Comparison of ENCODE assay signal across 32 cellular contexts in the genomic region with DNA sequence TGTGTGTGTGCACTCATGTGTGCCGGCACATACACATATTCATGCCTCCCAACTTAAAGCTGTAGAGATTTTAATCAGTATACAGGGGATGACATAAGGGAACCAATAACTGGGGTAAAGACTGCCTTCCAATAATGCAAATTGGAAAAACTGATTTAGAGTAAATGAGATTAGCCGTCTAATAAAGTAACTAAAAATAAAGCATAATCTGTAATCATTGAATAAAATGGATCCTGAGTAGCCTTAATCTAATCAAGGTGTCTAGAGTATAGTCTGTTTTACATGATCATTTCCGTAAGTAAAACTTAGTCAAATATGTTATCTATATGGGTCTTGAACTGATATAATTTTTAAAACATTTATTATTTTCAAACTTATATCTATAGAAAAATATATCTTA.
"Had no signal": no experiment of that assay in that cellular context is flagged by ENCODE, and none has a peak within 500 bp of the region (broad histone marks: within the 10 kb centered on the region; RNA-seq: fewer than 3 reads in every experiment).

No MANE protein-coding gene starts in this region.

- H3K4me3 Mint-ChIP-seq: activated CD4-positive, alpha-beta memory T cell treated with anti-CD3 and anti-CD28 coated beads for 36 hours; activated CD4-positive, alpha-beta T cell treated with anti-CD3 and anti-CD28 coated beads for 36 hours; activated CD4-positive, alpha-beta T cell treated with anti-CD3 and anti-CD28 coated beads, Interleukin-2, amount 10 ng/mL, durations not matched to agents 24 days and 14 days; activated CD8-positive, alpha-beta T cell treated with anti-CD3 and anti-CD28 coated beads, Interleukin-2, amount 10 ng/mL, durations not matched to agents 7 days and 5 days; activated naive CD8-positive, alpha-beta T cell; activated T-cell treated with anti-CD3 and anti-CD28 coated beads, Interleukin-2, amount 50 U/mL, for 24 hours; activated T-helper 17 cell treated with anti-CD3 and anti-CD28 coated beads, Interleukin-2, amount 50 U/mL, for 72 hours; central memory CD8-positive, alpha-beta T cell; dendritic cell treated with granulocyte-macrophage colony-stimulating factor and Interleukin-4, amounts not matched to agents 40 ng/mL and 50 ng/mL, for 4 days; endodermal cell had no signal

- H3K27ac ChIP-seq: brain microvascular endothelial cell, coronary artery, dorsolateral prefrontal cortex, gastroesophageal sphincter, heart right ventricle, hepatocyte had no signal

- DNase-seq: activated CD4-positive, alpha-beta memory T cell treated with anti-CD3 and anti-CD28 coated beads for 36 hours; activated CD4-positive, alpha-beta T cell treated with anti-CD3 and anti-CD28 coated beads for 36 hours; activated CD4-positive, alpha-beta T cell treated with anti-CD3 and anti-CD28 coated beads, Interleukin-2, amount 10 ng/mL, durations not matched to agents 24 days and 14 days; activated CD4-positive, CD25-positive, alpha-beta regulatory T cell; activated CD4-positive, CD25-positive, alpha-beta regulatory T cell treated with anti-CD3 and anti-CD28 coated beads, Interleukin-2, amount 50 U/mL, for 72 hours; activated CD8-positive, alpha-beta memory T cell treated with anti-CD3 and anti-CD28 coated beads, Interleukin-2, amount 50 U/mL, for 48 hours; activated CD8-positive, alpha-beta T cell treated with anti-CD3 and anti-CD28 coated beads, Interleukin-2, amount 10 ng/mL, durations not matched to agents 7 days and 5 days; activated effector memory CD4-positive, alpha-beta T cell treated with Interleukin-2 at 50 U/mL for 16 hours; activated gamma-delta T cell treated with Interleukin-2 at 50 U/mL for 16 hours; activated naive CD4-positive, alpha-beta T cell treated with anti-CD3 and anti-CD28 coated beads, Interleukin-2, amount 50 U/mL, for 16 hours; activated naive CD4-positive, alpha-beta T cell treated with Interleukin-2 at 50 U/mL for 16 hours; activated T-cell treated with anti-CD3 and anti-CD28 coated beads for 4 hours; activated T-cell treated with anti-CD3 and anti-CD28 coated beads, Interleukin-2, amount 50 U/mL, for 24 hours; amniotic stem cell; anterior cingulate cortex; brain microvascular endothelial cell; dorsolateral prefrontal cortex; effector memory CD4-positive, alpha-beta T cell; endodermal cell; foreskin fibroblast; heart right ventricle; T-helper 2 cell had no signal

- H3K4me2 ChIP-seq: hepatocyte had no signal

- H3K36me3 ChIP-seq: brain microvascular endothelial cell, gastroesophageal sphincter, heart right ventricle had no signal

- H3K4me3 ChIP-seq: coronary artery, dorsolateral prefrontal cortex, gastroesophageal sphincter, heart right ventricle, hepatocyte had no signal

- H3K9me3 ChIP-seq: gastroesophageal sphincter, heart right ventricle had no signal

- ATAC-seq: activated CD4-positive, alpha-beta T cell treated with anti-CD3 and anti-CD28 coated beads for 36 hours; activated CD8-positive, alpha-beta T cell treated with anti-CD3 and anti-CD28 coated beads, Interleukin-2, amount 10 ng/mL, durations not matched to agents 7 days and 5 days; activated T-helper 17 cell treated with anti-CD3 and anti-CD28 coated beads, Interleukin-2, amount 50 U/mL, for 72 hours; esophagus mucosa; gastroesophageal sphincter; heart right ventricle had no signal

- H3K27me3 Mint-ChIP-seq: activated CD4-positive, alpha-beta memory T cell treated with anti-CD3 and anti-CD28 coated beads for 36 hours; activated CD4-positive, alpha-beta T cell treated with anti-CD3 and anti-CD28 coated beads for 36 hours; activated CD4-positive, alpha-beta T cell treated with anti-CD3 and anti-CD28 coated beads, Interleukin-2, amount 10 ng/mL, durations not matched to agents 24 days and 14 days; activated naive CD8-positive, alpha-beta T cell; activated T-cell treated with anti-CD3 and anti-CD28 coated beads, Interleukin-2, amount 50 U/mL, for 24 hours; activated T-helper 17 cell treated with anti-CD3 and anti-CD28 coated beads, Interleukin-2, amount 50 U/mL, for 72 hours; central memory CD8-positive, alpha-beta T cell; dendritic cell treated with granulocyte-macrophage colony-stimulating factor and Interleukin-4, amounts not matched to agents 40 ng/mL and 50 ng/mL, for 4 days had no signal

- H3K27me3 ChIP-seq: brain microvascular endothelial cell, dorsolateral prefrontal cortex, gastroesophageal sphincter, heart right ventricle, hepatocyte had no signal

- H3K4me1 ChIP-seq: gastroesophageal sphincter, heart right ventricle had no signal

- H3K79me2 ChIP-seq: hepatocyte had no signal

- H3K27ac Mint-ChIP-seq: activated CD4-positive, alpha-beta memory T cell treated with anti-CD3 and anti-CD28 coated beads for 36 hours; activated CD4-positive, alpha-beta T cell treated with anti-CD3 and anti-CD28 coated beads for 36 hours; activated CD4-positive, alpha-beta T cell treated with anti-CD3 and anti-CD28 coated beads, Interleukin-2, amount 10 ng/mL, durations not matched to agents 24 days and 14 days; activated CD8-positive, alpha-beta T cell treated with anti-CD3 and anti-CD28 coated beads, Interleukin-2, amount 10 ng/mL, durations not matched to agents 7 days and 5 days; activated naive CD8-positive, alpha-beta T cell; activated T-cell treated with anti-CD3 and anti-CD28 coated beads, Interleukin-2, amount 50 U/mL, for 24 hours; activated T-helper 17 cell treated with anti-CD3 and anti-CD28 coated beads, Interleukin-2, amount 50 U/mL, for 72 hours; dendritic cell treated with granulocyte-macrophage colony-stimulating factor and Interleukin-4, amounts not matched to agents 40 ng/mL and 50 ng/mL, for 4 days; endodermal cell had no signal

- H3K36me3 Mint-ChIP-seq: activated CD4-positive, alpha-beta memory T cell treated with anti-CD3 and anti-CD28 coated beads for 36 hours; activated naive CD8-positive, alpha-beta T cell had no signal

- H3K9me3 Mint-ChIP-seq: activated CD4-positive, alpha-beta T cell treated with anti-CD3 and anti-CD28 coated beads, Interleukin-2, amount 10 ng/mL, durations not matched to agents 24 days and 14 days; central memory CD8-positive, alpha-beta T cell; dendritic cell treated with granulocyte-macrophage colony-stimulating factor and Interleukin-4, amounts not matched to agents 40 ng/mL and 50 ng/mL, for 4 days; endodermal cell had no signal

- H2AFZ ChIP-seq: hepatocyte had no signal

- H3K4me1 Mint-ChIP-seq: activated CD4-positive, alpha-beta T cell treated with anti-CD3 and anti-CD28 coated beads for 36 hours; activated CD4-positive, alpha-beta T cell treated with anti-CD3 and anti-CD28 coated beads, Interleukin-2, amount 10 ng/mL, durations not matched to agents 24 days and 14 days; activated T-helper 17 cell treated with anti-CD3 and anti-CD28 coated beads, Interleukin-2, amount 50 U/mL, for 72 hours; central memory CD8-positive, alpha-beta T cell had no signal

- FAIRE-seq: astrocyte, bronchial epithelial cell had no signal
